26 cellular contexts compared by ENCODE assay signal in the genomic region with DNA sequence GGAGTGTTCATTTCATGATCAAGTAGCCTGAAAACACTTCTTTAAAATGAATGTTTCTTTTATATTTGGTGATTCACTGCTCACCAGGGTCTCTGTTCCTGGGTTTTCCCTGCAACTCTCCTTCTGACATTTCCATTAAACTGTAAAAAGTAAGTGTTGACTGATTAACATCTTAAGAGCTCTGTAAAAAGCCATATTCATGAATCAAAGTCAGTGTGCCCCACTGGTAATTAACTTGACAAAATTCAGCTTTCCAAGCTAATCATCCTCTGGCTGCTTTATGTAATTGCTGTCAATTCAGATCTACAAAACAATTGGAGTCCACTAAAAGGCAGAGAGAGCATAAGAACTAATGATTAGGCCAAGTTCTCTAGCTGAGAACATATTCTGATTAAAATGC. TPM values are rescaled to one million over a fixed set of nuclear protein-coding genes. Genes with fewer than 3 reads are reported as not detected.
DNase-seq lines count a peak whose midpoint lies in the region; ATAC-seq and TF ChIP-seq lines count a peak whose summit lies in the region.
"Had no signal": no experiment of that assay in that cellular context is flagged by ENCODE, and none has a peak within 500 bp of the region (broad histone marks: within the 10 kb centered on the region; RNA-seq: fewer than 3 reads in every experiment).

No MANE protein-coding gene starts in this region.

- BruUV-seq in mammary epithelial cell (replicated peaks; lab: Mats Ljungman, UMichigan) = no TSS peak

- peaks cover 10% of the 10 kb centered on the region for H3K4me1 ChIP-seq in HAP-1
- no peaks in the 10 kb centered on the region for H3K4me1 ChIP-seq in mammary epithelial cell (ENCODE audit: insufficient read depth, low read length)
- H3K4me1 ChIP-seq: gastroesophageal sphincter, sigmoid colon, thyroid gland, uterus had no signal

- H4K20me1 ChIP-seq in mammary epithelial cell (ENCODE audit: insufficient read depth, low read length) = no peaks in the 10 kb centered on the region

- CTCF ChIA-PET in mammary epithelial cell (lab: Charles Lee; ENCODE audit: low non-redundant PET) = no interaction called here

- intact Hi-C loops in mammary epithelial cell (cut with micrococcal nuclease) = no loop called here

- H3K79me2 ChIP-seq in mammary epithelial cell (ENCODE audit: insufficient read depth, low read length) = no peaks in the 10 kb centered on the region
- H3K79me2 ChIP-seq: hepatocyte had no signal

- H3K4me3 ChIP-seq in HAP-1 (no peak overlapping the region), SK-N-MC (no peak overlapping the region), mammary epithelial cell (replicated peaks in 1 of 3; ENCODE audit: insufficient read depth in 1 of 3, low read depth in 2 of 3, low read length in 3 of 3) (no peak overlapping the region)
- H3K4me3 ChIP-seq: gastroesophageal sphincter, GM12878, hepatocyte, sigmoid colon, thyroid gland, uterus had no signal

- H3K4me2 ChIP-seq in mammary epithelial cell (ENCODE audit: insufficient read depth, low read depth, low read length) = no peak overlapping the region
- H3K4me2 ChIP-seq: hepatocyte had no signal

- no peak overlapping the region for H3K27ac ChIP-seq in SK-N-MC
- no peak overlapping the region for H3K27ac ChIP-seq in mammary epithelial cell (ENCODE audit: insufficient read depth, low read depth, low read length)
- H3K27ac ChIP-seq: gastroesophageal sphincter, hepatocyte, sigmoid colon, thyroid gland, uterus, WERI-Rb-1 had no signal

- H2AFZ ChIP-seq in mammary epithelial cell (ENCODE audit: low read depth, low read length) = no peak overlapping the region
- H2AFZ ChIP-seq: hepatocyte had no signal

- H3K36me3 ChIP-seq in HAP-1 (replicated peaks) (no peaks in the 10 kb centered on the region), SK-N-MC (ENCODE audit: insufficient read depth, low read length) (no peaks in the 10 kb centered on the region), mammary epithelial cell (ENCODE audit: insufficient read depth, low read length) (no peaks in the 10 kb centered on the region)
- H3K36me3 ChIP-seq: gastroesophageal sphincter, sigmoid colon, thyroid gland, uterus, WERI-Rb-1 had no signal

- H3K9ac ChIP-seq in SK-N-MC (ENCODE audit: insufficient read length) (no peak overlapping the region), mammary epithelial cell (ENCODE audit: insufficient read depth, low read length) (no peak overlapping the region)

- DNase-seq in HAP-1 (ENCODE audit: low spot score in 2 of 2) = peak; percentile 12 to 87
- peak; percentile 89 for DNase-seq in NCI-H1417 treated with DMSO at 0.1 percent for 48 hours (lab: John Stamatoyannopoulos, UW)
- peak; percentile 14 for DNase-seq in SK-N-MC (ENCODE audit: low read depth, low spot score)
- peak; percentile 4 for DNase-seq in renal cortical epithelial cell (ENCODE audit: low read depth)
- DNase-seq in mammary epithelial cell = no peak
- no peak for DNase-seq in activated CD8-positive, alpha-beta memory T cell treated with anti-CD3 and anti-CD28 coated beads, Interleukin-2, amount 50 U/mL, for 48 hours
- DNase-seq: activated CD4-positive, alpha-beta T cell treated with anti-CD3 and anti-CD28 coated beads, Interleukin-2, amount 10 ng/mL, durations not matched to agents 24 days and 14 days; activated gamma-delta T cell; activated naive CD8-positive, alpha-beta T cell treated with anti-CD3 and anti-CD28 coated beads for 36 hours; activated T-cell treated with anti-CD3 and anti-CD28 coated beads, Interleukin-2, amount 50 U/mL, for 4 hours; anterior cingulate cortex; DMS153; left colon; NCI-H187; sigmoid colon; stimulated activated CD4-positive, alpha-beta T cell treated with anti-CD3 and anti-CD28 coated beads, Interleukin-4, amount 100 ng/mL, for 1 hour; T-cell; thyroid gland; uterus; WERI-Rb-1 had no signal

- H3K9me3 ChIP-seq in HAP-1 (no peaks in the 10 kb centered on the region), SK-N-MC (ENCODE audit: low read depth, low read length) (no peaks in the 10 kb centered on the region), mammary epithelial cell (replicated peaks; ENCODE audit: insufficient read depth, low read length) (no peaks in the 10 kb centered on the region)
- H3K9me3 ChIP-seq: gastroesophageal sphincter, thyroid gland, uterus had no signal

- dilution Hi-C loops in mammary epithelial cell (cut with HindIII; ENCODE audit: low sequenced_read_pairs) = no loop called here

- no peak for TF ChIP-seq CTCF in mammary epithelial cell (conservative IDR thresholded peaks at IDR 0.05 in 1 of 2, IDR thresholded peaks at IDR 0.05 in 1 of 2; ENCODE audit: extremely low read depth in 1 of 2, insufficient read depth in 1 of 2, low read depth in 1 of 2, low read length in 2 of 2)

- H3K27me3 ChIP-seq in HAP-1 (ENCODE audit: low read depth) (no peaks in the 10 kb centered on the region; the same call in 1 of the 2 replicates), mammary epithelial cell (ENCODE audit: insufficient read depth, low read length) (no peaks in the 10 kb centered on the region)
- H3K27me3 ChIP-seq: gastroesophageal sphincter, hepatocyte, sigmoid colon, thyroid gland, uterus had no signal

- in situ Hi-C loops in HAP-1 (cut with MboI; ENCODE audit: low sequenced_read_pairs) = no loop called here
- in situ Hi-C loops in mammary epithelial cell (cut with MboI; ENCODE audit: low sequenced_read_pairs in 2 of 2) = no loop called here

- ATAC-seq in GM18511 (IDR thresholded peaks at IDR 0.05; ENCODE audit: unreplicated experiment) = no peak
- ATAC-seq: activated T-cell treated with anti-CD3 and anti-CD28 coated beads, Interleukin-2, amount 50 U/mL, for 4 hours; gastroesophageal sphincter; GM12878; left colon; T-cell had no signal

RNA-seq across cellular contexts. Expression of a gene that starts 41.6 kb away (rescaled TPM):
- total RNA-seq in renal cortical epithelial cell (2.0 and 4.5 TPM in 2 replicates), mammary epithelial cell (10 to 100 TPM; 29.7 to 61.1 TPM)
- polyA plus RNA-seq in mammary epithelial cell = 18.0 TPM
- polyA minus RNA-seq in mammary epithelial cell = 10.6 TPM
- total RNA-seq: activated CD4-positive, alpha-beta T cell treated with anti-CD3 and anti-CD28 coated beads, Interleukin-2, amount 10 ng/mL, durations not matched to agents 24 days and 14 days; activated CD8-positive, alpha-beta memory T cell treated with anti-CD3 and anti-CD28 coated beads for 36 hours; activated naive CD8-positive, alpha-beta T cell treated with anti-CD3 and anti-CD28 coated beads for 36 hours; activated T-cell treated with anti-CD3 and anti-CD28 coated beads, Interleukin-2, amount 50 U/mL, for 4 hours; T-cell had no signal
- polyA plus RNA-seq: IgD-negative memory B cell had no signal

Comparison
In these comparisons a context has a peak if more than half of its experiments do, and no peak if none do; other contexts are left out.
1. DNase-seq: peak in HAP-1 (2 of 2), NCI-H1417 treated with DMSO at 0.1 percent for 48 hours (single experiment), SK-N-MC (single experiment) and renal cortical epithelial cell (single experiment); none in mammary epithelial cell (single experiment) and activated CD8-positive, alpha-beta memory T cell treated with anti-CD3 and anti-CD28 coated beads, Interleukin-2, amount 50 U/mL, for 48 hours (single experiment).